In the genomic region with DNA sequence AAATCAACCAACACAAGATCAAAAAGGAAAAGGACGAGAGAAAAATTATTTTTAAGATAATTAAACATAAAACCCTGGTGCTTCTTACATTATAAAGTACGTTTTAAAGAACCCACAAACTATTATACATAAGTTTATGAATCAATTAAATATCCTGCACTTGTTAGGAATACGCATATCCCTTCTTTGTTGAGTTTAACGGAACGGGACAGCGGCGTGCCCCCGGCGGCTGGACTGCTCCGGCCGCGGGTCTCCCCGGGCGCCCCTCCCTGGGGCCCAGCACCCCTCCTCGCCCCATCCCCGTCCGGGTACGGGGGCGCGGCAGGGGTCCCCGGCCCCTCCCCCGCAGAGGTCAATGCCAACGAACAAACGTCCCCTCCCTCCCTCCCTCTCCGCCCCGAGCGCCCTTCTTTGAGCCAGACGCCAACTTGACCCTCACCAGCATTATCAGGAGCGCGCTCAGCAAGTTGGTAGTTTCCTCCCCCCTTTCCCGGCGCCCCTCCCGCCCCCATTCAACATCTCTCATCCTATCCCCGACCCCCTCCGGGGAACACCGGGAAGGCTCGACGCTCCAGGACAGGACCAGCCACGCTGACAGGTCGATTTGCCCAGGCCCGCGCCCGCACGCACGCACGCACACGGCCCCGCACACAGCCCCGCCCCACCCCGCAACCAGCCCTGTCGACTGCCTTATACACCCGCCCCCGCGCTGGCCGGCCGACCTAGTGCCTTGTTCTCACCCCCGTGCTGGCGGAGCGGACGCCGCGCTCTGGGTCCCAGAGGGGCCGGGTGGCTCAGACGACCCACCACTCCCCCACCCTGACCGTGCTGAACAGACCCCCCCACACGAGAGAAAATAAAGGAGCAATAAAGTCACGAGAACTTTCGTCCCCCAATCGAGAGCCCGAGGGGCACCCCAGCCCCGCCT, we compare ENCODE assay signal across 10 cellular contexts. TPM values are rescaled to one million over a fixed set of nuclear protein-coding genes. Genes with fewer than 3 reads are reported as not detected.
DNase-seq lines count a peak whose midpoint lies in the region; ATAC-seq, FAIRE-seq and TF ChIP-seq lines count a peak whose summit lies in the region.
"Had no signal": no experiment of that assay in that cellular context is flagged by ENCODE, and none has a peak within 500 bp of the region (broad histone marks: within the 10 kb centered on the region; RNA-seq: fewer than 3 reads in every experiment).

No MANE protein-coding gene starts in this region.

- no peaks in the 10 kb centered on the region for H4K20me1 ChIP-seq in PC-3 (ENCODE audit: low read length)

- peaks cover 46% of the 10 kb centered on the region for H3K4me1 Mint-ChIP-seq in CD8-positive, alpha-beta T cell (ENCODE audit: low read depth)

- no peaks in the 10 kb centered on the region for H3K79me2 ChIP-seq in PC-3 (ENCODE audit: low read length)

- no peaks in the 10 kb centered on the region for H3K9me3 ChIP-seq in CD8-positive, alpha-beta T cell (ENCODE audit: low read length)
- H3K9me3 ChIP-seq in PC-3 (ENCODE audit: low read length) (no peaks in the 10 kb centered on the region), duodenal mucosa (ENCODE audit: control insufficient read depth in 1 of 2, low read length in 2 of 2) (no peaks in the 10 kb centered on the region)

- no peak for TF ChIP-seq CTCF in CD8-positive, alpha-beta T cell (IDR thresholded peaks at IDR 0.05)
- TF ChIP-seq CTCF in PC-3 (conservative IDR thresholded peaks at IDR 0.05; ENCODE audit: low read depth, low read length) (no peak), omental fat pad (IDR thresholded peaks at IDR 0.05) (no peak)

- H3K9me3 Mint-ChIP-seq in CD8-positive, alpha-beta T cell: no peaks in the 10 kb centered on the region

- no peak for DNase-seq in CD8-positive, alpha-beta T cell
- no peak for DNase-seq in PC-3
- peak; percentile 51 for DNase-seq in omental fat pad (ENCODE audit: low spot score)
- no peak for DNase-seq in GM12892 (ENCODE audit: insufficient read length)
- DNase-seq in AG08396 (ENCODE audit: low spot score): no peak
- no peak for DNase-seq in DMS79 (lab: John Stamatoyannopoulos, UW)
- DNase-seq: posterior cingulate gyrus had no signal

- H3K4me2 ChIP-seq in PC-3 (ENCODE audit: low read length): peak overlapping the region; percentile 83

- BruUV-seq in PC-3 (replicated peaks; lab: Mats Ljungman, UMichigan): no TSS peak

- H3K9me2 ChIP-seq in PC-3 (replicated peaks; ENCODE audit: low read length): no peaks in the 10 kb centered on the region

- H3K4me3 ChIP-seq in CD8-positive, alpha-beta T cell (ENCODE audit: low read depth, low read length): no peak overlapping the region
- H3K4me3 ChIP-seq in PC-3 (ENCODE audit: low read length) (peak overlapping the region; percentile 49), duodenal mucosa (ENCODE audit: low read depth in 1 of 2, low read length in 2 of 2) (no peak overlapping the region)

- H3K9ac ChIP-seq in PC-3 (ENCODE audit: low read length) (no peak overlapping the region), duodenal mucosa (ENCODE audit: low read depth in 1 of 2, low read length in 2 of 2) (no peak overlapping the region)

- H3K4me1 ChIP-seq in CD8-positive, alpha-beta T cell (ENCODE audit: insufficient read depth, low read length): peaks cover 67% of the 10 kb centered on the region
- H3K4me1 ChIP-seq in PC-3 (ENCODE audit: insufficient read depth, low read length) (peaks cover 16% of the 10 kb centered on the region; the same call in 1 of the 2 replicates), duodenal mucosa (ENCODE audit: control insufficient read depth in 1 of 2, insufficient read depth in 2 of 2, low read length in 2 of 2) (peaks cover 32 to 46% of the 10 kb centered on the region in 2 donors)

- H3F3A ChIP-seq in PC-3 (ENCODE audit: low read length, unreplicated experiment): no peaks in the 10 kb centered on the region

- POLR2A ChIA-PET in CD8-positive, alpha-beta T cell (lab: Charles Lee): no interaction called here
- POLR2A ChIA-PET in PC-3 (lab: Charles Lee; ENCODE audit: unreplicated experiment): no interaction called here

- intact Hi-C loops in CD8-positive, alpha-beta T cell (cut with DNase I, micrococcal nuclease): loop anchor here (2.0 to 5.0 kb wide), 2 partner anchors 37 to 210 kb away; a partner anchor contains a TSS
- intact Hi-C loops in PC-3 (cut with micrococcal nuclease): no loop called here

- H3K36me3 Mint-ChIP-seq in CD8-positive, alpha-beta T cell: no peaks in the 10 kb centered on the region

- peaks cover 16% of the 10 kb centered on the region for H3K27me3 ChIP-seq in CD8-positive, alpha-beta T cell (ENCODE audit: insufficient read depth, low read length)
- H3K27me3 ChIP-seq in PC-3 (ENCODE audit: low read length) (no peaks in the 10 kb centered on the region), duodenal mucosa (ENCODE audit: control insufficient read depth in 1 of 2, insufficient read depth in 2 of 2, low read length in 2 of 2) (peaks cover 0 to 4% of the 10 kb centered on the region in 2 donors)

- ATAC-seq in CD8-positive, alpha-beta T cell: no peak
- ATAC-seq in PC-3 (no peak), omental fat pad (ENCODE audit: low FRiP score) (no peak), GM21381 (IDR thresholded peaks at IDR 0.05; ENCODE audit: unreplicated experiment) (no peak)

- H3K27me3 Mint-ChIP-seq in CD8-positive, alpha-beta T cell (ENCODE audit: low read depth): peaks cover 24% of the 10 kb centered on the region

- TF ChIP-seq POLR2A in GM12892 (IDR thresholded peaks at IDR 0.05; ENCODE audit: low read depth, low read length): no peak

- H3K4me3 Mint-ChIP-seq in CD8-positive, alpha-beta T cell: peak overlapping the region; percentile 55

- H3K27ac Mint-ChIP-seq in CD8-positive, alpha-beta T cell: no peak overlapping the region

- 0 out of 2 replicates have a peak overlapping the region, but pooled peaks have one; percentile 21 for H2AFZ ChIP-seq in PC-3 (ENCODE audit: low read length)

- H3K27ac ChIP-seq in CD8-positive, alpha-beta T cell (ENCODE audit: low read depth, low read length): no peak overlapping the region
- H3K27ac ChIP-seq in PC-3 (ENCODE audit: low read length) (no peak overlapping the region), duodenal mucosa (ENCODE audit: low read depth, low read length) (peak overlapping the region; percentile 10)

- no peak for FAIRE-seq in GM12892 (lab: Jason Lieb, UNC)

- H3K36me3 ChIP-seq in CD8-positive, alpha-beta T cell (ENCODE audit: insufficient read depth, low read length): no peaks in the 10 kb centered on the region
- H3K36me3 ChIP-seq in PC-3 (ENCODE audit: low read depth, low read length) (no peaks in the 10 kb centered on the region), duodenal mucosa (ENCODE audit: control insufficient read depth in 1 of 2, insufficient read depth in 2 of 2, low read length in 2 of 2) (no peaks in the 10 kb centered on the region)

- CTCF ChIA-PET in CD8-positive, alpha-beta T cell (lab: Charles Lee): interaction anchor here (9.3 kb wide), 1 partner anchor 122 kb away, joined by 138 read pairs; no protein-coding TSS in a partner anchor
- CTCF ChIA-PET in PC-3 (lab: Charles Lee): interaction anchor here (1.7 kb wide), 1 partner anchor 120 kb away, joined by 9 read pairs; no protein-coding TSS in a partner anchor

RNA-seq across cellular contexts. Expression of a gene that starts 5.1 kb away (rescaled TPM):
- under 1 TPM; 0.81 to 0.92 TPM for total RNA-seq in CD8-positive, alpha-beta T cell
- 3.3 and 12.0 TPM in 2 replicates for total RNA-seq in PC-3 (2014; rRNA removed)
- 10 to 100 TPM in 3 of 4 donors, 1 to 10 TPM in 1; 5.5 to 29.9 (median 20.5) TPM for total RNA-seq in omental fat pad
- polyA plus RNA-seq in GM12892 (2012; ENCODE audit: missing spikeins): 1.2 TPM
- total RNA-seq: SK-MEL-5 had no signal

RNA-seq across cellular contexts. Expression of a gene that starts 18.9 kb away (rescaled TPM):
- total RNA-seq in CD8-positive, alpha-beta T cell: 10 to 100 TPM; 76.4 to 77.2 TPM
- 91.8 and 117 TPM in 2 replicates for total RNA-seq in PC-3 (2014; rRNA removed)
- total RNA-seq in omental fat pad: 10 to 100 TPM; 27.0 to 70.5 (median 39.2) TPM
- polyA plus RNA-seq in GM12892 (2012; ENCODE audit: missing spikeins): 39.1 TPM

RNA-seq across cellular contexts. Expression of a gene that starts 20.5 kb away (rescaled TPM):
- 10 to 100 TPM; 16.8 to 20.8 TPM for total RNA-seq in CD8-positive, alpha-beta T cell
- total RNA-seq in PC-3 (2014; rRNA removed) (266 and 337 TPM in 2 replicates), omental fat pad (10 to 100 TPM; 12.0 to 44.7 (median 23.0) TPM)
- polyA plus RNA-seq in GM12892 (2012; ENCODE audit: missing spikeins): 8.5 TPM

RNA-seq across cellular contexts. Expression of a gene that starts 52.6 kb away (rescaled TPM):
- total RNA-seq in CD8-positive, alpha-beta T cell: 10 to 100 TPM; 35.7 to 37.5 TPM
- 179 and 243 TPM in 2 replicates for total RNA-seq in PC-3 (2014; rRNA removed)
- total RNA-seq in omental fat pad: 10 to 100 TPM; 41.0 to 97.6 (median 53.9) TPM
- polyA plus RNA-seq in GM12892 (2012; ENCODE audit: missing spikeins): 31.0 TPM

RNA-seq across cellular contexts. Expression of a gene that starts 52.6 kb away (rescaled TPM):
- 100 to 1,000 TPM; 223 to 229 TPM for total RNA-seq in CD8-positive, alpha-beta T cell
- 155 and 191 TPM in 2 replicates for total RNA-seq in PC-3 (2014; rRNA removed)
- 100 to 1,000 TPM; 110 to 253 (median 210) TPM for total RNA-seq in omental fat pad
- polyA plus RNA-seq in GM12892 (2012; ENCODE audit: missing spikeins): 33.5 TPM
